In genomic region chr16:2516391-2517240, GRCh38 we compare ENCODE assay signal across 1 cellular context.
A peak's percentile ranks its signal among the peaks of the same experiment; 100 is the strongest.
TF ChIP-seq lines count a peak whose summit lies in the region.

No MANE protein-coding gene starts in this region.

TF ChIP-seq in HepG2, 621 proteins besides CTCF, POLR2A, EP300 and RAD21 (continues in another document):
- TF ChIP-seq ZBTB1 (CRISPR knock-in tag; IDR thresholded peaks at IDR 0.05; ENCODE audit: borderline replicate concordance) (no peak), NFKB2 (CRISPR knock-in tag; IDR thresholded peaks at IDR 0.05; ENCODE audit: borderline replicate concordance) (no peak), SRY (CRISPR knock-in tag; IDR thresholded peaks at IDR 0.05) (no peak), NFAT5 (CRISPR knock-in tag; IDR thresholded peaks at IDR 0.05) (no peak), ZNF326 (CRISPR knock-in tag; IDR thresholded peaks at IDR 0.05; ENCODE audit: borderline replicate concordance) (no peak), ZNF672 (CRISPR knock-in tag; IDR thresholded peaks at IDR 0.05) (no peak), ZNF484 (CRISPR knock-in tag; IDR thresholded peaks at IDR 0.05; ENCODE audit: borderline replicate concordance, low read depth) (no peak), ZNF501 (CRISPR knock-in tag; IDR thresholded peaks at IDR 0.05) (no peak), HDAC1 (CRISPR knock-in tag; IDR thresholded peaks at IDR 0.05) (0 out of 2 replicates have a peak, but pooled peaks have one; percentile 32), SIX1 (CRISPR knock-in tag; IDR thresholded peaks at IDR 0.05; ENCODE audit: borderline replicate concordance) (no peak), ZBTB40 (IDR thresholded peaks at IDR 0.05) (no peak), ZBTB40 (CRISPR knock-in tag; IDR thresholded peaks at IDR 0.05) (no peak), POLR2G (IDR thresholded peaks at IDR 0.05; ENCODE audit: low read depth, low read length) (no peak), ZNF737 (CRISPR knock-in tag; IDR thresholded peaks at IDR 0.05; ENCODE audit: borderline replicate concordance) (no peak), NFATC3 (CRISPR knock-in tag; IDR thresholded peaks at IDR 0.05) (no peak), SATB2 (CRISPR knock-in tag; IDR thresholded peaks at IDR 0.05) (no peak), ZNF263 (CRISPR knock-in tag; IDR thresholded peaks at IDR 0.05) (peak; percentile 93), RXRA (CRISPR knock-in tag; IDR thresholded peaks at IDR 0.05) (no peak), ELF1 (CRISPR knock-in tag; IDR thresholded peaks at IDR 0.05) (peak; percentile 18; the same call in 1 of the 2 replicates), RBFOX2 (IDR thresholded peaks at IDR 0.05; ENCODE audit: low read depth, low read length) (no peak), ZGPAT (CRISPR knock-in tag; IDR thresholded peaks at IDR 0.05) (no peak), HIVEP1 (CRISPR knock-in tag; IDR thresholded peaks at IDR 0.05) (no peak), GATAD2A (CRISPR knock-in tag; IDR thresholded peaks at IDR 0.05) (no peak), SOX5 (CRISPR knock-in tag; IDR thresholded peaks at IDR 0.05; ENCODE audit: borderline replicate concordance) (no peak), ZNF724P (CRISPR knock-in tag; IDR thresholded peaks at IDR 0.05; ENCODE audit: borderline replicate concordance) (no peak), ZBTB8A (CRISPR knock-in tag; IDR thresholded peaks at IDR 0.05; ENCODE audit: borderline replicate concordance, low read depth) (no peak), SAP130 (CRISPR knock-in tag; IDR thresholded peaks at IDR 0.05; ENCODE audit: low read depth) (peak; percentile 75), TFDP1 (CRISPR knock-in tag; IDR thresholded peaks at IDR 0.05; ENCODE audit: borderline replicate concordance) (no peak), ARID4A (CRISPR knock-in tag; IDR thresholded peaks at IDR 0.05; ENCODE audit: borderline replicate concordance) (peak; percentile 60), CREBL2 (CRISPR knock-in tag; IDR thresholded peaks at IDR 0.05; ENCODE audit: borderline replicate concordance) (no peak), MXI1 (IDR thresholded peaks at IDR 0.05; ENCODE audit: borderline replicate concordance, low read depth, low read length) (peak; percentile 39; the same call in 1 of the 3 replicates), ZSCAN21 (CRISPR knock-in tag; IDR thresholded peaks at IDR 0.05; ENCODE audit: borderline replicate concordance) (no peak), NFIB (CRISPR knock-in tag; IDR thresholded peaks at IDR 0.05; ENCODE audit: borderline replicate concordance) (no peak), RBM39 (IDR thresholded peaks at IDR 0.05; ENCODE audit: low read depth, low read length, poor library complexity, severe bottlenecking) (no peak), ZNF253 (CRISPR knock-in tag; IDR thresholded peaks at IDR 0.05; ENCODE audit: borderline replicate concordance) (no peak)
